1 cellular context compared by ENCODE assay signal in the genomic region with DNA sequence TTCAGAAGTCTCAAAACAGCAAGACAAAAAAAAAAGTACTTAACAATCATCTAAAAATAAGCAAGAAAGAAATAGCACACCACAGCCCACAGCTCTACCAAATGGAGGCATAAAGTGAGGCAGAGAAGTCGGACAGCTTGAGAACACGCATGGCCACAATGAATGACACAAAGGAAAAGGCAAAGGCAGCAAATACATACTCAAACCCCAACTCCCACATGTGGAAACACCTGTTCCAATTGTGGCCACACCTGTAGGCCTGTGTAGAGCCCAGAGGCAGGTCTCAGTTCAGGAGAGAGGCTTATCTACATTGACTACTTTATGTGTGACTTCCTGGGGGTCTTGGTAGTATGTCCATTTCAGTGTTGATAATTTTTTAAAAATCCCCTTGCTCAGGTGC.
TF ChIP-seq lines count a peak whose summit lies in the region.

No MANE protein-coding gene starts in this region.

TF ChIP-seq in IMR-90, 13 proteins besides CTCF, POLR2A, EP300 and RAD21 (continued from another document):
- TF ChIP-seq, protein P1, sequence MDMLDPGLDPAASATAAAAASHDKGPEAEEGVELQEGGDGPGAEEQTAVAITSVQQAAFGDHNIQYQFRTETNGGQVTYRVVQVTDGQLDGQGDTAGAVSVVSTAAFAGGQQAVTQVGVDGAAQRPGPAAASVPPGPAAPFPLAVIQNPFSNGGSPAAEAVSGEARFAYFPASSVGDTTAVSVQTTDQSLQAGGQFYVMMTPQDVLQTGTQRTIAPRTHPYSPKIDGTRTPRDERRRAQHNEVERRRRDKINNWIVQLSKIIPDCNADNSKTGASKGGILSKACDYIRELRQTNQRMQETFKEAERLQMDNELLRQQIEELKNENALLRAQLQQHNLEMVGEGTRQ (IDR thresholded peaks at IDR 0.05; ENCODE audit: low read depth, low read length), result no peak
- no peak for TF ChIP-seq CHD1 (IDR thresholded peaks at IDR 0.05; ENCODE audit: low read depth, low read length)
- no peak for TF ChIP-seq FOS (IDR thresholded peaks at IDR 0.05; ENCODE audit: low read depth, low read length)
- no peak for TF ChIP-seq MAZ (IDR thresholded peaks at IDR 0.05; ENCODE audit: borderline replicate concordance, low read depth, low read length)
- TF ChIP-seq, protein P2, sequence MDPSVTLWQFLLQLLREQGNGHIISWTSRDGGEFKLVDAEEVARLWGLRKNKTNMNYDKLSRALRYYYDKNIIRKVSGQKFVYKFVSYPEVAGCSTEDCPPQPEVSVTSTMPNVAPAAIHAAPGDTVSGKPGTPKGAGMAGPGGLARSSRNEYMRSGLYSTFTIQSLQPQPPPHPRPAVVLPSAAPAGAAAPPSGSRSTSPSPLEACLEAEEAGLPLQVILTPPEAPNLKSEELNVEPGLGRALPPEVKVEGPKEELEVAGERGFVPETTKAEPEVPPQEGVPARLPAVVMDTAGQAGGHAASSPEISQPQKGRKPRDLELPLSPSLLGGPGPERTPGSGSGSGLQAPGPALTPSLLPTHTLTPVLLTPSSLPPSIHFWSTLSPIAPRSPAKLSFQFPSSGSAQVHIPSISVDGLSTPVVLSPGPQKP (IDR thresholded peaks at IDR 0.05; ENCODE audit: borderline replicate concordance, low read depth, low read length), result no peak
- no peak for TF ChIP-seq SMC3 (IDR thresholded peaks at IDR 0.05; ENCODE audit: low read depth, low read length)
- TF ChIP-seq MXI1 (IDR thresholded peaks at IDR 0.05; ENCODE audit: borderline replicate concordance, low read depth, low read length), result no peak
- no peak for TF ChIP-seq NFE2L2 (IDR thresholded peaks at IDR 0.05; ENCODE audit: low read depth, low read length)
